In genomic region chr4:142637654-142638053, GRCh38 we compare ENCODE assay signal across 20 cellular contexts.
"Had no signal": no experiment of that assay in that cellular context is flagged by ENCODE, and none has a peak within 500 bp of the region (broad histone marks: within the 10 kb centered on the region; RNA-seq: fewer than 3 reads in every experiment).

No MANE protein-coding gene starts in this region.

- H3K4me1 ChIP-seq: esophagus muscularis mucosa, foreskin keratinocyte, heart right ventricle, left lung, lower lobe of right lung had no signal

- H3K27me3 ChIP-seq: dorsolateral prefrontal cortex, esophagus muscularis mucosa, foreskin keratinocyte, heart right ventricle, left lung had no signal

- H3K36me3 ChIP-seq: esophagus muscularis mucosa, heart right ventricle, left lung, lower lobe of right lung had no signal

- ATAC-seq: foreskin keratinocyte; heart right ventricle; left cardiac atrium; left lung; left ventricle myocardium superior; lower lobe of right lung; naive thymus-derived CD4-positive, alpha-beta T cell had no signal

- DNase-seq: dermis blood vessel endothelial cell; dorsolateral prefrontal cortex; effector CD4-positive, alpha-beta T cell; effector memory CD4-positive, alpha-beta T cell; foreskin keratinocyte; glutamatergic neuron; head of caudate nucleus; heart right ventricle; left cardiac atrium; left lung; left ventricle myocardium superior; lower lobe of right lung; mesenchymal stem cell; midbrain; naive thymus-derived CD4-positive, alpha-beta T cell had no signal

- H3K9me3 ChIP-seq: lower lobe of right lung had no signal

- H3K4me3 ChIP-seq: coronary artery, dorsolateral prefrontal cortex, esophagus muscularis mucosa, heart right ventricle, left lung, lower lobe of right lung had no signal

- FAIRE-seq: colon, endothelial cell of umbilical vein, islet of Langerhans had no signal

- H3K27ac ChIP-seq: coronary artery, dorsolateral prefrontal cortex, esophagus muscularis mucosa, foreskin keratinocyte, heart right ventricle, left lung, lower lobe of right lung had no signal
